In genomic region chr7:99197498-99197897, GRCh38 we compare ENCODE assay signal across 16 cellular contexts. TPM values are rescaled to one million over a fixed set of nuclear protein-coding genes. Genes with fewer than 3 reads are reported as not detected.
DNase-seq lines count a peak whose midpoint lies in the region; ATAC-seq, FAIRE-seq and TF ChIP-seq lines count a peak whose summit lies in the region.
"Had no signal": no experiment of that assay in that cellular context is flagged by ENCODE, and none has a peak within 500 bp of the region (broad histone marks: within the 10 kb centered on the region; RNA-seq: fewer than 3 reads in every experiment).

No MANE protein-coding gene starts in this region.

- TF ChIP-seq RAD21 in K562 (CRISPR knock-in tag; conservative IDR thresholded peaks at IDR 0.05 in 1 of 2, IDR thresholded peaks at IDR 0.05 in 1 of 2) = no peak

- H3K9ac ChIP-seq in mammary epithelial cell (ENCODE audit: insufficient read depth, low read length) = no peak overlapping the region
- no peak overlapping the region for H3K9ac ChIP-seq in HUES48 (ENCODE audit: low read depth, low read length)
- no peak overlapping the region for H3K9ac ChIP-seq in K562 (ENCODE audit: insufficient read depth in 1 of 2, low read depth in 2 of 2, low read length in 2 of 2)
- H3K9ac ChIP-seq in smooth muscle cell (ENCODE audit: low read depth) = no peak overlapping the region
- H3K9ac ChIP-seq: BLaER1 had no signal

- in situ Hi-C loops in mammary epithelial cell (cut with MboI; ENCODE audit: low sequenced_read_pairs in 2 of 2) = no loop called here
- in situ Hi-C loops in K562 (cut with MboI) = no loop called here

- no peak overlapping the region for H3K4me3 Mint-ChIP-seq in MCF 10A (ENCODE audit: unreplicated experiment)
- H3K4me3 Mint-ChIP-seq: CD8-positive, alpha-beta memory T cell; IgD-negative memory B cell had no signal

- H3K36me3 Mint-ChIP-seq in MCF 10A (ENCODE audit: insufficient read depth, unreplicated experiment) = no peaks in the 10 kb centered on the region

- no peak overlapping the region for H3K4me3 ChIP-seq in mammary epithelial cell (replicated peaks in 1 of 3; ENCODE audit: insufficient read depth in 1 of 3, low read depth in 2 of 3, low read length in 3 of 3)
- no peak overlapping the region for H3K4me3 ChIP-seq in HUES48 (ENCODE audit: low read depth, low read length)
- H3K4me3 ChIP-seq in K562 = no peak overlapping the region
- no peak overlapping the region for H3K4me3 ChIP-seq in smooth muscle cell
- no peak overlapping the region for H3K4me3 ChIP-seq in heart left ventricle
- H3K4me3 ChIP-seq: BLaER1 had no signal

- H3K79me2 ChIP-seq in mammary epithelial cell (ENCODE audit: insufficient read depth, low read length) = no peaks in the 10 kb centered on the region
- H3K79me2 ChIP-seq in K562 (ENCODE audit: control insufficient read depth, insufficient read depth, low read length) = no peaks in the 10 kb centered on the region
- H3K79me2 ChIP-seq in smooth muscle cell (ENCODE audit: low read depth) = no peaks in the 10 kb centered on the region

- no peaks in the 10 kb centered on the region for H3K36me3 ChIP-seq in mammary epithelial cell (ENCODE audit: insufficient read depth, low read length)
- no peaks in the 10 kb centered on the region for H3K36me3 ChIP-seq in HUES48 (ENCODE audit: control insufficient read depth, insufficient read depth, low read length)
- no peaks in the 10 kb centered on the region for H3K36me3 ChIP-seq in K562 (ENCODE audit: control insufficient read depth, insufficient read depth, low read length)
- H3K36me3 ChIP-seq in smooth muscle cell (ENCODE audit: low read depth) = no peaks in the 10 kb centered on the region
- no peaks in the 10 kb centered on the region for H3K36me3 ChIP-seq in heart left ventricle

- no peak for FAIRE-seq in K562 (lab: Jason Lieb, UNC)

- no peak for DNase-seq in mammary epithelial cell
- no peak for DNase-seq in MCF 10A (ENCODE audit: unreplicated experiment)
- peak in 1 of 4 experiments; percentile 5 for DNase-seq in K562 (ENCODE audit: extremely low read depth in 1 of 4, low spot score in 3 of 4)
- no peak for DNase-seq in smooth muscle cell (lab: John Stamatoyannopoulos, UW; ENCODE audit: unreplicated experiment)
- no peak for DNase-seq in NCI-H2081 treated with DMSO at 0.1 percent for 48 hours (lab: John Stamatoyannopoulos, UW)
- no peak for DNase-seq in NCI-H2171 treated with DMSO at 0.1 percent for 48 hours (lab: John Stamatoyannopoulos, UW)
- DNase-seq in heart left ventricle = no peak
- DNase-seq: AML-193; Caco-2; CD8-positive, alpha-beta memory T cell; GF-D8 had no signal

- H4K20me1 ChIP-seq in mammary epithelial cell (ENCODE audit: insufficient read depth, low read length) (no peaks in the 10 kb centered on the region), K562 (replicated peaks; ENCODE audit: control insufficient read depth, insufficient read depth, low read length) (no peaks in the 10 kb centered on the region), smooth muscle cell (ENCODE audit: low read depth) (no peaks in the 10 kb centered on the region)
- H4K20me1 ChIP-seq: BLaER1 had no signal

- H3K9me3 ChIP-seq in mammary epithelial cell (replicated peaks; ENCODE audit: insufficient read depth, low read length) (no peaks in the 10 kb centered on the region), HUES48 (ENCODE audit: control insufficient read depth, insufficient read depth, low read length) (no peaks in the 10 kb centered on the region), K562 (replicated peaks; ENCODE audit: control insufficient read depth, insufficient read depth, low read depth, low read length) (peaks cover 4% of the 10 kb centered on the region; the same call in 1 of the 2 replicates), smooth muscle cell (replicated peaks; ENCODE audit: low read depth) (no peaks in the 10 kb centered on the region), heart left ventricle (peaks cover 0 to 38% (median 19%) of the 10 kb centered on the region in 12 donors)

- POLR2A ChIA-PET in MCF 10A (lab: Yijun Ruan, JAX) = interaction anchor here (0.6 kb wide), 1 partner anchor 14 kb away, joined by 3 read pairs; no protein-coding TSS in a partner anchor
- POLR2A ChIA-PET in K562 (lab: Yijun Ruan, JAX) = interaction anchor here (0.7 to 2.5 kb wide), 2 partner anchors 7 to 10 kb away, joined by 5 to 11 read pairs; no protein-coding TSS in a partner anchor

- H3K27me3 ChIP-seq in mammary epithelial cell (ENCODE audit: insufficient read depth, low read length) (no peaks in the 10 kb centered on the region), HUES48 (ENCODE audit: control insufficient read depth, insufficient read depth, low read length) (no peaks in the 10 kb centered on the region), K562 (ENCODE audit: control insufficient read depth in 2 of 2, insufficient read depth in 2 of 2, low read length in 2 of 2) (peaks cover 18 to 27% of the 10 kb centered on the region in 2 experiments; a peak in 4 of 5 replicates), smooth muscle cell (ENCODE audit: low read depth) (no peaks in the 10 kb centered on the region), heart left ventricle (no peaks in the 10 kb centered on the region)
- H3K27me3 ChIP-seq: BLaER1 had no signal

- peaks cover 12% of the 10 kb centered on the region for H3K4me1 Mint-ChIP-seq in MCF 10A (ENCODE audit: insufficient read depth, unreplicated experiment)

- no peak for TF ChIP-seq EP300 in K562 (IDR thresholded peaks at IDR 0.05; ENCODE audit: low read length)

- TF ChIP-seq CTCF in mammary epithelial cell (conservative IDR thresholded peaks at IDR 0.05 in 1 of 2, IDR thresholded peaks at IDR 0.05 in 1 of 2; ENCODE audit: extremely low read depth in 1 of 2, insufficient read depth in 1 of 2, low read depth in 1 of 2, low read length in 2 of 2) (no peak), MCF 10A (IDR thresholded peaks at IDR 0.05; ENCODE audit: unreplicated experiment) (no peak), K562 (IDR thresholded peaks at IDR 0.05 in 2 of 3, conservative IDR thresholded peaks at IDR 0.05 in 1 of 3; ENCODE audit: insufficient read depth in 2 of 3, low read depth in 1 of 3, low read length in 3 of 3) (no peak), smooth muscle cell (IDR thresholded peaks at IDR 0.05; ENCODE audit: borderline replicate concordance, insufficient read depth, poor library complexity, severe bottlenecking) (no peak), heart left ventricle (IDR thresholded peaks at IDR 0.05) (no peak)

- no peak overlapping the region for H3K4me2 ChIP-seq in mammary epithelial cell (ENCODE audit: insufficient read depth, low read depth, low read length)
- H3K4me2 ChIP-seq in K562 (ENCODE audit: insufficient read depth, low read length) = no peak overlapping the region
- H3K4me2 ChIP-seq in smooth muscle cell = no peak overlapping the region
- H3K4me2 ChIP-seq: BLaER1 had no signal

- TF ChIP-seq POLR2A in K562 (conservative IDR thresholded peaks at IDR 0.05) = no peak
- TF ChIP-seq POLR2A in heart left ventricle (IDR thresholded peaks at IDR 0.05) = no peak

- no peaks in the 10 kb centered on the region for H3K9me1 ChIP-seq in K562 (ENCODE audit: control insufficient read depth, insufficient read depth, low read length)

- H3K27ac ChIP-seq in mammary epithelial cell (ENCODE audit: insufficient read depth, low read depth, low read length) = peak overlapping the region; percentile 72
- peak overlapping the region; percentile 70 for H3K27ac ChIP-seq in HUES48 (ENCODE audit: low read depth, low read length)
- no peak overlapping the region for H3K27ac ChIP-seq in K562 (ENCODE audit: extremely low read depth, low read depth, low read length)
- peak overlapping the region; percentile 77 for H3K27ac ChIP-seq in smooth muscle cell (ENCODE audit: low read depth)
- no peak overlapping the region for H3K27ac ChIP-seq in heart left ventricle
- H3K27ac ChIP-seq: 22Rv1, BLaER1 had no signal

- H3K27ac Mint-ChIP-seq in MCF 10A (ENCODE audit: low read depth, unreplicated experiment) = no peak overlapping the region
- H3K27ac Mint-ChIP-seq: CD8-positive, alpha-beta memory T cell; IgD-negative memory B cell had no signal

- CTCF ChIA-PET in mammary epithelial cell (lab: Charles Lee; ENCODE audit: low non-redundant PET) (no interaction called here), MCF 10A (lab: Yijun Ruan, JAX) (interaction anchor here (0.6 to 1.4 kb wide), 2 partner anchors 74 to 116 kb away, joined by 3 read pairs; no protein-coding TSS in a partner anchor), K562 (lab: Yijun Ruan, JAX; ENCODE audit: low intra/inter-chr PET ratio) (no interaction called here)

- no peak overlapping the region for H2AFZ ChIP-seq in mammary epithelial cell (ENCODE audit: low read depth, low read length)
- H2AFZ ChIP-seq in K562 (ENCODE audit: low read depth, low read length) = no peak overlapping the region
- no peak overlapping the region for H2AFZ ChIP-seq in smooth muscle cell (ENCODE audit: low read depth)

- peaks cover 7% of the 10 kb centered on the region for H3K9me3 Mint-ChIP-seq in MCF 10A (ENCODE audit: unreplicated experiment)

- H3K27me3 Mint-ChIP-seq in MCF 10A (ENCODE audit: insufficient read depth, unreplicated experiment) = no peaks in the 10 kb centered on the region

- no peaks in the 10 kb centered on the region for H3F3A ChIP-seq in smooth muscle cell (ENCODE audit: low read depth)

- dilution Hi-C loops in mammary epithelial cell (cut with HindIII; ENCODE audit: low sequenced_read_pairs) = no loop called here

- H3K4me1 ChIP-seq in mammary epithelial cell (ENCODE audit: insufficient read depth, low read length) (peaks cover 37% of the 10 kb centered on the region), HUES48 (ENCODE audit: control insufficient read depth, insufficient read depth, low read length) (peaks cover 10% of the 10 kb centered on the region), K562 (replicated peaks in 1 of 2; ENCODE audit: control insufficient read depth in 2 of 2, insufficient read depth in 2 of 2, low read length in 2 of 2) (no peaks in the 10 kb centered on the region), smooth muscle cell (ENCODE audit: low read depth) (no peaks in the 10 kb centered on the region), heart left ventricle (no peaks in the 10 kb centered on the region)

- ATAC-seq in K562 (no peak), heart left ventricle (no peak)

- no TSS peak for BruUV-seq in mammary epithelial cell (replicated peaks; lab: Mats Ljungman, UMichigan)
- BruUV-seq in MCF 10A (replicated peaks; lab: Mats Ljungman, UMichigan) = no TSS peak
- BruUV-seq in K562 (replicated peaks; lab: Mats Ljungman, UMichigan) = no TSS peak

- intact Hi-C loops in mammary epithelial cell (cut with micrococcal nuclease) (no loop called here), MCF 10A (cut with micrococcal nuclease) (no loop called here), K562 (cut with micrococcal nuclease) (no loop called here), heart left ventricle (cut with DNase I) (no loop called here)

RNA-seq across cellular contexts. Expression of gene KPNA7, which starts 10.4 kb away (rescaled TPM):
- total RNA-seq in mammary epithelial cell (under 1 TPM in 1 of 2 donors, not detected in 1; 0.45 TPM), MCF 10A (2022) (not detected in 2 replicates), K562 (2014; rRNA removed) (not detected in 2 replicates), K562 (2014; rRNA removed; fragmentation: Illumina TruSeq; extraction: Trizol) (not detected in 2 replicates), K562 (2015; rRNA removed; fragmentation: Illumina TruSeq; extraction: Trizol) (not detected in 2 replicates), K562 (2021) (not detected in 2 replicates), smooth muscle cell (not detected in 2 replicates), heart left ventricle (not detected)
- polyA plus RNA-seq in mammary epithelial cell (0.42 TPM), K562 (2011; rRNA removed) (not detected in 2 replicates), K562 (2014; fragmentation: Illumina TruSeq; extraction: Trizol) (not detected in 2 replicates), K562 (2014; fragmentation: Nextera tagmentation; extraction: Ambion mirVana) (not detected), K562 (2014; rRNA removed) (not detected in 2 replicates), smooth muscle cell (not detected in 2 replicates), heart left ventricle (not detected)
- not detected for polyA minus RNA-seq in mammary epithelial cell
- total RNA-seq in K562 (2011; cell fraction: chromatin; rRNA removed; ENCODE audit: low replicate concordance) = not detected in 2 replicates
- total RNA-seq in K562 (2011; cell fraction: nucleolus; rRNA removed) = not detected in 2 replicates
- total RNA-seq in K562 (2011; cell fraction: nucleoplasm; rRNA removed) = not detected in 2 replicates
- 0.07 TPM in 1 of 2 replicates, not detected in the other for polyA plus RNA-seq in K562 (2011; cell fraction: cytosol; rRNA removed)
- polyA plus RNA-seq in K562 (2011; cell fraction: nucleus; rRNA removed) = not detected in 2 replicates
- not detected in 2 replicates for polyA plus RNA-seq in K562 (2012)
- not detected in 2 replicates for polyA minus RNA-seq in K562 (2011; rRNA and poly(A)+ RNA removed)
- polyA minus RNA-seq in K562 (2011; cell fraction: cytosol; rRNA and poly(A)+ RNA removed) = not detected in 2 replicates
- polyA minus RNA-seq in K562 (2011; cell fraction: nucleus; rRNA and poly(A)+ RNA removed) = not detected in 2 replicates
- total RNA-seq: CD8-positive, alpha-beta memory T cell; H4 had no signal
- polyA plus RNA-seq: CD8-positive, alpha-beta memory T cell; IgD-negative memory B cell had no signal

RNA-seq across cellular contexts. Expression of gene SMURF1, which starts 53.6 kb away (rescaled TPM):
- total RNA-seq in mammary epithelial cell (10 to 100 TPM; 42.5 to 43.2 TPM), MCF 10A (2022) (19.9 and 20.3 TPM in 2 replicates), K562 (2014; rRNA removed) (13.5 and 14.8 TPM in 2 replicates), K562 (2014; rRNA removed; fragmentation: Illumina TruSeq; extraction: Trizol) (10.5 and 11.6 TPM in 2 replicates), K562 (2015; rRNA removed; fragmentation: Illumina TruSeq; extraction: Trizol) (12.8 and 13.1 TPM in 2 replicates), K562 (2021) (18.2 and 20.1 TPM in 2 replicates), smooth muscle cell (15.5 and 28.5 TPM in 2 replicates), heart left ventricle (10 to 100 TPM in 7 of 9 donors, 1 to 10 TPM in 2; 8.0 to 15.4 (median 13.2) TPM)
- polyA plus RNA-seq in mammary epithelial cell (19.9 TPM), K562 (2011; rRNA removed) (10.1 and 10.3 TPM in 2 replicates), K562 (2014; fragmentation: Illumina TruSeq; extraction: Trizol) (14.4 and 16.1 TPM in 2 replicates), K562 (2014; fragmentation: Nextera tagmentation; extraction: Ambion mirVana) (1 to 10 TPM; 1.0 to 1.3 TPM), K562 (2014; rRNA removed) (12.5 and 12.6 TPM in 2 replicates), smooth muscle cell (16.2 and 17.5 TPM in 2 replicates), heart left ventricle (1 to 10 TPM; 3.5 to 9.5 TPM)
- polyA minus RNA-seq in mammary epithelial cell = 35.4 TPM
- total RNA-seq in K562 (2011; cell fraction: chromatin; rRNA removed; ENCODE audit: low replicate concordance) = 44.4 and 51.4 TPM in 2 replicates
- total RNA-seq in K562 (2011; cell fraction: nucleolus; rRNA removed) = 19.2 and 23.2 TPM in 2 replicates
- 27.4 and 30.5 TPM in 2 replicates for total RNA-seq in K562 (2011; cell fraction: nucleoplasm; rRNA removed)
- 6.5 and 7.0 TPM in 2 replicates for polyA plus RNA-seq in K562 (2011; cell fraction: cytosol; rRNA removed)
- polyA plus RNA-seq in K562 (2011; cell fraction: nucleus; rRNA removed) = 15.9 and 21.8 TPM in 2 replicates
- 11.3 and 12.0 TPM in 2 replicates for polyA plus RNA-seq in K562 (2012)
- polyA minus RNA-seq in K562 (2011; rRNA and poly(A)+ RNA removed) = 10.2 and 11.4 TPM in 2 replicates
- polyA minus RNA-seq in K562 (2011; cell fraction: cytosol; rRNA and poly(A)+ RNA removed) = 5.6 and 7.7 TPM in 2 replicates
- 7.7 and 9.3 TPM in 2 replicates for polyA minus RNA-seq in K562 (2011; cell fraction: nucleus; rRNA and poly(A)+ RNA removed)

Comparison
In these comparisons a context has a peak if more than half of its experiments do, and no peak if none do; other contexts are left out.
1. H3K27ac ChIP-seq: peak in mammary epithelial cell (single experiment), HUES48 (single experiment) and smooth muscle cell (single experiment); none in K562 (single experiment) and heart left ventricle (0 of 12).